In the genomic region with DNA sequence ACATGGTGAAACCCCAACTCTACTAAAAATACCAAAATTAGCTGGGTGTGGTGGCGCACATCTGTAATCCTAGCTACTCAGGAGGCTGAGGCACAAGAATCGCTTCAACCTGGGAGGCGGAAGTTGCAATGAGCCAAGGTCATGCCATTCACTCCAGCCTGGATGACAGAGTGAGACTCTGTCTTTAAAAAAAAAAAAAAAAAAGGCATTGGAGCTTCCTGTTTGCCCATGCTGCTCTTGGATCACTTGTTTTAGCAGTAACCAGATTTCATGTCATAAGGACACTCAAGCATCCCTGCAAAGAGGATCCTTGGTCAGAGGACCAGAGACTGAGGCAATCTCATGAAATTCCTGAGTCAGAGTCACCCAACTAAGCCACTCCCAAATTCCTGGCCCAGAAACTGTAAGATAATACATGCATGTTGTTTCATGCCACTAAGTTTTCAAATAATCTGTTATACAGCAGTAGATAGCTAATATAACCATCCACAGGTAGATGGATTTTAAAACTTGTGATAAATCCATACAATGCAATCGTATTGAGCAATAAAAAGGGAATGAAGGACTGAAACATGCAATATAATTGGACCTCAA, we compare ENCODE assay signal across 11 cellular contexts.
DNase-seq lines count a peak whose midpoint lies in the region; TF ChIP-seq lines count a peak whose summit lies in the region.
"Had no signal": no experiment of that assay in that cellular context is flagged by ENCODE, and none has a peak within 500 bp of the region (broad histone marks: within the 10 kb centered on the region; RNA-seq: fewer than 3 reads in every experiment).

No MANE protein-coding gene starts in this region.

- no peaks in the 10 kb centered on the region for H3K27me3 Mint-ChIP-seq in Caco-2 (ENCODE audit: insufficient read depth, unreplicated experiment)
- H3K27me3 Mint-ChIP-seq: IgD-negative memory B cell had no signal

- CTCF ChIA-PET in Caco-2 (lab: Charles Lee), result interaction anchor here (0.6 kb wide), 1 partner anchor 365 kb away, joined by 3 read pairs; no protein-coding TSS in a partner anchor

- peak overlapping the region; percentile 55 for H3K27ac ChIP-seq in mesodermal cell (ENCODE audit: low read depth, low read length, severe bottlenecking)

- 88 to 100% methylated on average over 2 of the region's 4 CpGs for WGBS in mesodermal cell (ENCODE audit: insufficient coverage in 2 of 2), 2 experiments

- peak in 1 of 2 experiments; percentile 72 for DNase-seq in Caco-2
- DNase-seq in M059J (ENCODE audit: low read depth), result peak; percentile 67
- DNase-seq in dedifferentiated amniotic fluid mesenchymal stem cell (ENCODE audit: extremely low spot score), result peak; percentile 99
- DNase-seq in DMS114 treated with DMSO at 0.1 percent for 48 hours (lab: John Stamatoyannopoulos, UW; ENCODE audit: unreplicated experiment), result no peak
- DNase-seq in KG1 (lab: John Stamatoyannopoulos, UW), result no peak
- DNase-seq in NCI-H2196 (lab: John Stamatoyannopoulos, UW; ENCODE audit: unreplicated experiment), result no peak
- no peak for DNase-seq in NCI-H2171 (lab: John Stamatoyannopoulos, UW)
- DNase-seq: left cardiac atrium, NCI-H774 had no signal

- POLR2A ChIA-PET in Caco-2 (lab: Charles Lee), result interaction anchor here (1.3 kb wide), 1 partner anchor 82 kb away, joined by 3 read pairs; the partner anchor contains the start of gene XXYLT1

- H3K9me3 ChIP-seq in Caco-2 (no peaks in the 10 kb centered on the region), mesodermal cell (ENCODE audit: control insufficient read depth, low read length) (no peaks in the 10 kb centered on the region)

- H3K9me3 Mint-ChIP-seq in Caco-2 (ENCODE audit: unreplicated experiment), result no peaks in the 10 kb centered on the region

- H3K4me1 ChIP-seq in Caco-2, result peaks cover 10% of the 10 kb centered on the region
- no peaks in the 10 kb centered on the region for H3K4me1 ChIP-seq in mesodermal cell (ENCODE audit: control insufficient read depth, insufficient read depth, low read length, poor library complexity, severe bottlenecking)

- H3K36me3 ChIP-seq in Caco-2 (ENCODE audit: control insufficient read depth, insufficient read depth, low read length) (no peaks in the 10 kb centered on the region), mesodermal cell (ENCODE audit: control insufficient read depth, insufficient read depth, low read length) (no peaks in the 10 kb centered on the region)

- BruUV-seq in Caco-2 (replicated peaks; lab: Mats Ljungman, UMichigan), result no TSS peak

- no peaks in the 10 kb centered on the region for H3K27me3 ChIP-seq in Caco-2 (replicated peaks; ENCODE audit: control insufficient read depth, insufficient read depth, low read length)

- peaks cover under 1% of the 10 kb centered on the region for H3K36me3 Mint-ChIP-seq in Caco-2 (ENCODE audit: insufficient read depth, unreplicated experiment)

- no peak overlapping the region for H3K4me3 ChIP-seq in Caco-2 (ENCODE audit: low read depth, low read length)
- H3K4me3 ChIP-seq in mesodermal cell (ENCODE audit: extremely low read depth, insufficient read depth, low read length, poor library complexity, severe bottlenecking), result no peak overlapping the region

- H3K4me1 Mint-ChIP-seq in Caco-2 (ENCODE audit: low read depth, unreplicated experiment), result peaks cover 7% of the 10 kb centered on the region

- no peak overlapping the region for H3K4me3 Mint-ChIP-seq in Caco-2 (ENCODE audit: unreplicated experiment)
- H3K4me3 Mint-ChIP-seq: IgD-negative memory B cell had no signal

- intact Hi-C loops in Caco-2 (cut with micrococcal nuclease; ENCODE audit: unreplicated experiment), result no loop called here

- no peak for TF ChIP-seq CTCF in Caco-2 (IDR thresholded peaks at IDR 0.05; ENCODE audit: insufficient read depth in 1 of 2, low read depth in 1 of 2, low read length in 1 of 2, severe bottlenecking in 1 of 2, unreplicated experiment in 1 of 2)

- H3K27ac Mint-ChIP-seq in Caco-2 (ENCODE audit: unreplicated experiment), result peak overlapping the region; percentile 90

Comparison
In these comparisons a context has a peak if more than half of its experiments do, and no peak if none do; other contexts are left out.
1. DNase-seq: peak in M059J (single experiment) and dedifferentiated amniotic fluid mesenchymal stem cell (single experiment); none in DMS114 treated with DMSO at 0.1 percent for 48 hours (single experiment), KG1 (single experiment), NCI-H2196 (single experiment) and NCI-H2171 (single experiment).